8 cellular contexts compared by ENCODE assay signal in the genomic region with DNA sequence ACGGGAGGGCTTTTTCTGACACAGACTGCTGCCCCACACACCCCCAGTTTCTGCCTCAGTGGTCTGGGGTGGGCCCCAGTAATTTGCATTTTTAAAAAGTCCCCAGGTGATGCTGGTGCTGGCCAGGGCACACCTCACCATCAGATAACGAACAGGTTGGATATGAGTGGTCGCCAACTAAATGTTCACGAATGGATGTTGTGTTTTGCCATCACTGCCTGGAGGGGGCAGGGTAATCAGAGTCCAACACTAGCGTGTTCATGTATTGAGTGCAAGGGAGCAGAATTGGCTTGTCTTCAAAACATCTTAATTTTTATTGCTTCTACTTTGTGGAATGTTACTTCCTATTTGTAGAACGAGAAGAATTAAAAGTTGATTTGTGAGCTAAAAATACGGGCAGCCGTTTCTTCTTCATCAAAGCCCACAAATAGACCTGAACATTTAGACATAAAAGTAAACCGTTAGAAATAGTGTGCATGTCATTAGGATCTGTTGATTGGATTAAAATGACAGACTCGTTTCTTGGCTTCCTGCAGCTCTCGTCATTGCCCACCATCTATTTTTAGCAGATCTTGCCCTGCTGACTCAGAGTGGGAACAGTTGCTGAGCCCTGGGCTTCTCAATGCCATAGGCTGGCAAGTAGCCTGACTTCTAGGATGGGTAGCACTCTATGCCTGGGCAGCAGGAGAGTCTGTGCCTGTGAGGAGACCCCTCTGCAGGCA. TPM values are rescaled to one million over a fixed set of nuclear protein-coding genes. Genes with fewer than 3 reads are reported as not detected.
DNase-seq lines count a peak whose midpoint lies in the region; ATAC-seq lines count a peak whose summit lies in the region.

No MANE protein-coding gene starts in this region.

- H3K27me3 Mint-ChIP-seq in activated naive CD8-positive, alpha-beta T cell treated with anti-CD3 and anti-CD28 coated beads, Interleukin-2, amount 10 ng/mL, durations not matched to agents 7 days and 5 days = no peaks in the 10 kb centered on the region

- DNase-seq in NCI-H82 (lab: John Stamatoyannopoulos, UW) (peak; percentile 70), NCI-H82 treated with DMSO at 0.1 percent for 48 hours (lab: John Stamatoyannopoulos, UW; ENCODE audit: unreplicated experiment) (no peak), RPMI7951 (ENCODE audit: low read depth) (peak; percentile 88), right cardiac atrium (no peak), NCI-H1092 treated with DMSO at 0.1 percent for 48 hours (lab: John Stamatoyannopoulos, UW) (no peak)
- DNase-seq in activated naive CD8-positive, alpha-beta T cell treated with anti-CD3 and anti-CD28 coated beads, Interleukin-2, amount 10 ng/mL, durations not matched to agents 7 days and 5 days = peak; percentile 64
- peak; percentile 45 to 63 for DNase-seq in stimulated activated CD8-positive, alpha-beta memory T cell treated with anti-CD3 and anti-CD28 coated beads, Interleukin-7, amount 100 ng/mL, for 4 hours (ENCODE audit: low read depth in 2 of 2)

- POLR2A ChIA-PET in activated naive CD8-positive, alpha-beta T cell treated with anti-CD3 and anti-CD28 coated beads, Interleukin-2, amount 10 ng/mL, durations not matched to agents 7 days and 5 days (lab: Charles Lee) = interaction anchor here (1.0 to 2.0 kb wide), 4 partner anchors 9 to 43 kb away, joined by 4 to 8 read pairs (median 6); no protein-coding TSS in a partner anchor

- peaks cover 82% of the 10 kb centered on the region for H3K4me1 Mint-ChIP-seq in activated naive CD8-positive, alpha-beta T cell treated with anti-CD3 and anti-CD28 coated beads, Interleukin-2, amount 10 ng/mL, durations not matched to agents 7 days and 5 days

- peaks cover 24% of the 10 kb centered on the region for H3K4me1 ChIP-seq in right cardiac atrium (ENCODE audit: control insufficient read depth, insufficient read depth, low read length)

- peak overlapping the region; percentile 67 for H3K4me3 Mint-ChIP-seq in activated naive CD8-positive, alpha-beta T cell treated with anti-CD3 and anti-CD28 coated beads, Interleukin-2, amount 10 ng/mL, durations not matched to agents 7 days and 5 days

- H3K27me3 ChIP-seq in right cardiac atrium (ENCODE audit: control insufficient read depth, insufficient read depth) = no peaks in the 10 kb centered on the region

- intact Hi-C loops in right cardiac atrium (cut with DNase I) = loop anchor here in 1 of 4 donors (10.0 kb wide), 1 partner anchor 45 kb away; the partner anchor contains the start of gene NCK2

- H3K27ac Mint-ChIP-seq in activated naive CD8-positive, alpha-beta T cell treated with anti-CD3 and anti-CD28 coated beads, Interleukin-2, amount 10 ng/mL, durations not matched to agents 7 days and 5 days = peak overlapping the region; percentile 94

- peak overlapping the region; percentile 8 for H3K27ac ChIP-seq in right cardiac atrium (ENCODE audit: low read length)

- 40% methylated on average over 11 of the region's 11 CpGs for WGBS in right cardiac atrium

- peak; percentile 55 for ATAC-seq in HG03045 (IDR thresholded peaks at IDR 0.05; ENCODE audit: unreplicated experiment)
- ATAC-seq in activated naive CD8-positive, alpha-beta T cell treated with anti-CD3 and anti-CD28 coated beads, Interleukin-2, amount 10 ng/mL, durations not matched to agents 7 days and 5 days (ENCODE audit: low read depth) = peak; percentile 86
- peak; percentile 79 to 83 for ATAC-seq in right cardiac atrium

- peaks cover 4% of the 10 kb centered on the region for H3K9me3 Mint-ChIP-seq in activated naive CD8-positive, alpha-beta T cell treated with anti-CD3 and anti-CD28 coated beads, Interleukin-2, amount 10 ng/mL, durations not matched to agents 7 days and 5 days

- H3K36me3 Mint-ChIP-seq in activated naive CD8-positive, alpha-beta T cell treated with anti-CD3 and anti-CD28 coated beads, Interleukin-2, amount 10 ng/mL, durations not matched to agents 7 days and 5 days = peaks cover 25% of the 10 kb centered on the region

- no peak overlapping the region for H3K4me3 ChIP-seq in right cardiac atrium (ENCODE audit: low read length)

- no peaks in the 10 kb centered on the region for H3K9me3 ChIP-seq in right cardiac atrium (ENCODE audit: control insufficient read depth, low read length)

RNA-seq across cellular contexts. Expression of gene NCK2, which starts 45.2 kb away (rescaled TPM):
- total RNA-seq in RPMI7951 (2014; rRNA removed; shearing (Covaris generic)) = 32.4 and 34.5 TPM in 2 replicates
- total RNA-seq in activated naive CD8-positive, alpha-beta T cell treated with anti-CD3 and anti-CD28 coated beads, Interleukin-2, amount 10 ng/mL, durations not matched to agents 7 days and 5 days = 10 to 100 TPM; 69.6 to 70.0 TPM
- total RNA-seq in right cardiac atrium = 10 to 100 TPM; 29.9 to 39.5 (median 32.1) TPM
- 30.9 TPM for polyA plus RNA-seq in right cardiac atrium

Comparison
In these comparisons a context has a peak if more than half of its experiments do, and no peak if none do; other contexts are left out.
1. DNase-seq: peak in NCI-H82 (single experiment), RPMI7951 (single experiment), activated naive CD8-positive, alpha-beta T cell treated with anti-CD3 and anti-CD28 coated beads, Interleukin-2, amount 10 ng/mL, durations not matched to agents 7 days and 5 days (single experiment) and stimulated activated CD8-positive, alpha-beta memory T cell treated with anti-CD3 and anti-CD28 coated beads, Interleukin-7, amount 100 ng/mL, for 4 hours (2 of 2); none in NCI-H82 treated with DMSO at 0.1 percent for 48 hours (single experiment), right cardiac atrium (0 of 3) and NCI-H1092 treated with DMSO at 0.1 percent for 48 hours (single experiment).
2. Peak in every context shown above with its lines, with median percentiles within 50 percentile points of each other: ATAC-seq.